2 cellular contexts compared by ENCODE assay signal in the genomic region with DNA sequence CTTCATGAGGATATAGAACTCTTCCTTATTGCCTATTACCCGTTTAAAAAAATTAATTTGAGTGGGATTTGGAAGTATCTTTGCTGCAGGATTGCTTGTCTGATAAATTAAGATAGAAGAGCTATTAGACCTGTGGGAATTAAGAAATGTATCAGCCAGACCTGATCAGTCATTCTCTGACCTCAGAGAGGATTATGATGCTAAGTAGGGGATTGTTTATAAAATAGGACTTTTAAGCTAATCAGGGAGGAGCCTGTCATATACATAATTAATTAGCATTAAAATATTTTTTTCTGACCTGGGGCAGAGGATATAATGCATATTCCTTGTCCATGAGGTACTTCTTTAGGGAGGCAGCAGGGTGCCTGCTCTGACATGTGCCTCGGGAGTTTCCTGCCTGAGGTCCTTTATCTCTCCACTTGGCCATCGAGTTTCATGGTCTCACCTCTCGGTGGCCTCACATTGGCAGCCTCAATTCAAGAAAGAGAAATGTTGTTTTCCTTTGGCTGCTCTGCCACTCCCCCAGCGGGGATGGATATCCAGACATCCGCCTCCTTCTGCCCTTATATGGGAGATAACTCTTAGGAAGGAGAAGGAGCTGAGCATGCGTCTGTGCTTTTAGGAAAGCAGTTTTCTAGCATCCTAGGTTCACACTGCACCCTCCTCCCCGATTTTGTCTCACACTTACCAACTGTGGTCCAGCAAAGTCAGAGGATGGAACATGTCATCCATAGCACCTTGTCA.
A peak's percentile ranks its signal among the peaks of the same experiment; 100 is the strongest.
TF ChIP-seq lines count a peak whose summit lies in the region.

No MANE protein-coding gene starts in this region.

TF ChIP-seq in GM23338, 12 proteins besides CTCF, POLR2A, EP300 and RAD21 (continued from another document):
- TF ChIP-seq, protein P1, sequence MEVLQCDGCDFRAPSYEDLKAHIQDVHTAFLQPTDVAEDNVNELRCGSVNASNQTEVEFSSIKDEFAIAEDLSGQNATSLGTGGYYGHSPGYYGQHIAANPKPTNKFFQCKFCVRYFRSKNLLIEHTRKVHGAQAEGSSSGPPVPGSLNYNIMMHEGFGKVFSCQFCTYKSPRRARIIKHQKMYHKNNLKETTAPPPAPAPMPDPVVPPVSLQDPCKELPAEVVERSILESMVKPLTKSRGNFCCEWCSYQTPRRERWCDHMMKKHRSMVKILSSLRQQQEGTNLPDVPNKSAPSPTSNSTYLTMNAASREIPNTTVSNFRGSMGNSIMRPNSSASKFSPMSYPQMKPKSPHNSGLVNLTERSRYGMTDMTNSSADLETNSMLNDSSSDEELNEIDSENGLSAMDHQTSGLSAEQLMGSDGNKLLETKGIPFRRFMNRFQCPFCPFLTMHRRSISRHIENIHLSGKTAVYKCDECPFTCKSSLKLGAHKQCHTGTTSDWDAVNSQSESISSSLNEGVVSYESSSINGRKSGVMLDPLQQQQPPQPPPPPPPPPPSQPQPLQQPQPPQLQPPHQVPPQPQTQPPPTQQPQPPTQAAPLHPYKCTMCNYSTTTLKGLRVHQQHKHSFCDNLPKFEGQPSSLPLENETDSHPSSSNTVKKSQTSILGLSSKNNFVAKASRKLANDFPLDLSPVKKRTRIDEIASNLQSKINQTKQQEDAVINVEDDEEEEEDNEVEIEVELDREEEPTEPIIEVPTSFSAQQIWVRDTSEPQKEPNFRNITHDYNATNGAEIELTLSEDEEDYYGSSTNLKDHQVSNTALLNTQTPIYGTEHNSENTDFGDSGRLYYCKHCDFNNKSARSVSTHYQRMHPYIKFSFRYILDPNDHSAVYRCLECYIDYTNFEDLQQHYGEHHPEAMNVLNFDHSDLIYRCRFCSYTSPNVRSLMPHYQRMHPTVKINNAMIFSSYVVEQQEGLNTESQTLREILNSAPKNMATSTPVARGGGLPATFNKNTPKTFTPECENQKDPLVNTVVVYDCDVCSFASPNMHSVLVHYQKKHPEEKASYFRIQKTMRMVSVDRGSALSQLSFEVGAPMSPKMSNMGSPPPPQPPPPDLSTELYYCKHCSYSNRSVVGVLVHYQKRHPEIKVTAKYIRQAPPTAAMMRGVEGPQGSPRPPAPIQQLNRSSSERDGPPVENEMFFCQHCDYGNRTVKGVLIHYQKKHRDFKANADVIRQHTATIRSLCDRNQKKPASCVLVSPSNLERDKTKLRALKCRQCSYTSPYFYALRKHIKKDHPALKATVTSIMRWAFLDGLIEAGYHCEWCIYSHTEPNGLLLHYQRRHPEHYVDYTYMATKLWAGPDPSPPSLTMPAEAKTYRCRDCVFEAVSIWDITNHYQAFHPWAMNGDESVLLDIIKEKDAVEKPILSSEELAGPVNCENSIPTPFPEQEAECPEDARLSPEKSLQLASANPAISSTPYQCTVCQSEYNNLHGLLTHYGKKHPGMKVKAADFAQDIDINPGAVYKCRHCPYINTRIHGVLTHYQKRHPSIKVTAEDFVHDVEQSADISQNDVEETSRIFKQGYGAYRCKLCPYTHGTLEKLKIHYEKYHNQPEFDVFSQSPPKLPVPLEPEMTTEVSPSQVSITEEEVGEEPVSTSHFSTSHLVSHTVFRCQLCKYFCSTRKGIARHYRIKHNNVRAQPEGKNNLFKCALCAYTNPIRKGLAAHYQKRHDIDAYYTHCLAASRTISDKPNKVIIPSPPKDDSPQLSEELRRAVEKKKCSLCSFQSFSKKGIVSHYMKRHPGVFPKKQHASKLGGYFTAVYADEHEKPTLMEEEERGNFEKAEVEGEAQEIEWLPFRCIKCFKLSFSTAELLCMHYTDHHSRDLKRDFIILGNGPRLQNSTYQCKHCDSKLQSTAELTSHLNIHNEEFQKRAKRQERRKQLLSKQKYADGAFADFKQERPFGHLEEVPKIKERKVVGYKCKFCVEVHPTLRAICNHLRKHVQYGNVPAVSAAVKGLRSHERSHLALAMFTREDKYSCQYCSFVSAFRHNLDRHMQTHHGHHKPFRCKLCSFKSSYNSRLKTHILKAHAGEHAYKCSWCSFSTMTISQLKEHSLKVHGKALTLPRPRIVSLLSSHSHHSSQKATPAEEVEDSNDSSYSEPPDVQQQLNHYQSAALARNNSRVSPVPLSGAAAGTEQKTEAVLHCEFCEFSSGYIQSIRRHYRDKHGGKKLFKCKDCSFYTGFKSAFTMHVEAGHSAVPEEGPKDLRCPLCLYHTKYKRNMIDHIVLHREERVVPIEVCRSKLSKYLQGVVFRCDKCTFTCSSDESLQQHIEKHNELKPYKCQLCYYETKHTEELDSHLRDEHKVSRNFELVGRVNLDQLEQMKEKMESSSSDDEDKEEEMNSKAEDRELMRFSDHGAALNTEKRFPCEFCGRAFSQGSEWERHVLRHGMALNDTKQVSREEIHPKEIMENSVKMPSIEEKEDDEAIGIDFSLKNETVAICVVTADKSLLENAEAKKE (CRISPR knock-in tag; IDR thresholded peaks at IDR 0.05): peak; percentile 21; the same call in 1 of the 2 replicates
- TF ChIP-seq EZH2 (IDR thresholded peaks at IDR 0.05; ENCODE audit: low read depth, unreplicated experiment): no peak
- TF ChIP-seq, protein P2, sequence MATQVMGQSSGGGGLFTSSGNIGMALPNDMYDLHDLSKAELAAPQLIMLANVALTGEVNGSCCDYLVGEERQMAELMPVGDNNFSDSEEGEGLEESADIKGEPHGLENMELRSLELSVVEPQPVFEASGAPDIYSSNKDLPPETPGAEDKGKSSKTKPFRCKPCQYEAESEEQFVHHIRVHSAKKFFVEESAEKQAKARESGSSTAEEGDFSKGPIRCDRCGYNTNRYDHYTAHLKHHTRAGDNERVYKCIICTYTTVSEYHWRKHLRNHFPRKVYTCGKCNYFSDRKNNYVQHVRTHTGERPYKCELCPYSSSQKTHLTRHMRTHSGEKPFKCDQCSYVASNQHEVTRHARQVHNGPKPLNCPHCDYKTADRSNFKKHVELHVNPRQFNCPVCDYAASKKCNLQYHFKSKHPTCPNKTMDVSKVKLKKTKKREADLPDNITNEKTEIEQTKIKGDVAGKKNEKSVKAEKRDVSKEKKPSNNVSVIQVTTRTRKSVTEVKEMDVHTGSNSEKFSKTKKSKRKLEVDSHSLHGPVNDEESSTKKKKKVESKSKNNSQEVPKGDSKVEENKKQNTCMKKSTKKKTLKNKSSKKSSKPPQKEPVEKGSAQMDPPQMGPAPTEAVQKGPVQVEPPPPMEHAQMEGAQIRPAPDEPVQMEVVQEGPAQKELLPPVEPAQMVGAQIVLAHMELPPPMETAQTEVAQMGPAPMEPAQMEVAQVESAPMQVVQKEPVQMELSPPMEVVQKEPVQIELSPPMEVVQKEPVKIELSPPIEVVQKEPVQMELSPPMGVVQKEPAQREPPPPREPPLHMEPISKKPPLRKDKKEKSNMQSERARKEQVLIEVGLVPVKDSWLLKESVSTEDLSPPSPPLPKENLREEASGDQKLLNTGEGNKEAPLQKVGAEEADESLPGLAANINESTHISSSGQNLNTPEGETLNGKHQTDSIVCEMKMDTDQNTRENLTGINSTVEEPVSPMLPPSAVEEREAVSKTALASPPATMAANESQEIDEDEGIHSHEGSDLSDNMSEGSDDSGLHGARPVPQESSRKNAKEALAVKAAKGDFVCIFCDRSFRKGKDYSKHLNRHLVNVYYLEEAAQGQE (IDR thresholded peaks at IDR 0.05; ENCODE audit: unreplicated experiment): no peak
TF ChIP-seq in GM23338: peak in this region for 2.

TF ChIP-seq in SK-N-SH, 30 proteins besides CTCF, POLR2A, EP300 and RAD21 (continued from another document):
- peak; percentile 47 for TF ChIP-seq NRF1 (IDR thresholded peaks at IDR 0.05; ENCODE audit: low read depth, low read length)
- TF ChIP-seq, protein P3, sequence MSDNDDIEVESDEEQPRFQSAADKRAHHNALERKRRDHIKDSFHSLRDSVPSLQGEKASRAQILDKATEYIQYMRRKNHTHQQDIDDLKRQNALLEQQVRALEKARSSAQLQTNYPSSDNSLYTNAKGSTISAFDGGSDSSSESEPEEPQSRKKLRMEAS (IDR thresholded peaks at IDR 0.05; ENCODE audit: low read depth): peak; percentile 17; the same call in 1 of the 2 replicates
